ENCODE assay signal across 10 cellular contexts in genomic region chr6:157825243-157825904, GRCh38. TPM values are rescaled to one million over a fixed set of nuclear protein-coding genes. Genes with fewer than 3 reads are reported as not detected.
DNase-seq lines count a peak whose midpoint lies in the region; ATAC-seq and TF ChIP-seq lines count a peak whose summit lies in the region.
"Had no signal": no experiment of that assay in that cellular context is flagged by ENCODE, and none has a peak within 500 bp of the region (broad histone marks: within the 10 kb centered on the region; RNA-seq: fewer than 3 reads in every experiment).

No MANE protein-coding gene starts in this region.

- H2BK120ac ChIP-seq in mesenchymal stem cell (ENCODE audit: low read depth, low read length): no peak overlapping the region

- H3K14ac ChIP-seq in mesenchymal stem cell (ENCODE audit: low read length in 2 of 2): no peak overlapping the region

- DNase-seq in CD4-positive, alpha-beta memory T cell: no peak
- DNase-seq in LNCaP clone FGC (ENCODE audit: low read depth) (no peak), breast epithelium (ENCODE audit: low spot score in 2 of 2) (no peak), mesenchymal stem cell (peak; percentile 54)
- no peak for DNase-seq in stimulated activated CD4-positive, alpha-beta T cell treated with anti-CD3 and anti-CD28 coated beads, Interleukin-15, amount 100 ng/mL, for 24 hours
- DNase-seq: mesendoderm; stimulated activated CD4-positive, alpha-beta T cell treated with anti-CD3 and anti-CD28 coated beads, Interleukin-4, amount 100 ng/mL, for 24 hours had no signal

- H3K9me3 ChIP-seq in CD4-positive, alpha-beta memory T cell (ENCODE audit: control insufficient read depth in 1 of 2, low read length in 2 of 2): no peaks in the 10 kb centered on the region
- H3K9me3 ChIP-seq in breast epithelium (no peaks in the 10 kb centered on the region), mesenchymal stem cell (ENCODE audit: control insufficient read depth, low read length) (no peaks in the 10 kb centered on the region)

- H2AK5ac ChIP-seq in mesenchymal stem cell (ENCODE audit: low read length, severe bottlenecking): peak overlapping the region; percentile 35

- no peak overlapping the region for H2BK12ac ChIP-seq in mesenchymal stem cell (ENCODE audit: low read length in 2 of 2)

- H3K36me3 ChIP-seq in CD4-positive, alpha-beta memory T cell (ENCODE audit: insufficient read depth, low read length): no peaks in the 10 kb centered on the region
- H3K36me3 ChIP-seq in breast epithelium (no peaks in the 10 kb centered on the region), mesenchymal stem cell (ENCODE audit: control insufficient read depth in 1 of 2, insufficient read depth in 2 of 2, low read depth in 1 of 2, low read length in 2 of 2) (peaks cover 0 to 20% of the 10 kb centered on the region in 2 experiments)

- POLR2A ChIA-PET in CD4-positive, alpha-beta memory T cell (lab: Charles Lee; ENCODE audit: partially characterized antibody): no interaction called here

- H3K27me3 ChIP-seq in CD4-positive, alpha-beta memory T cell (ENCODE audit: insufficient read depth, low read length): no peaks in the 10 kb centered on the region
- H3K27me3 ChIP-seq in breast epithelium (no peaks in the 10 kb centered on the region), mesenchymal stem cell (ENCODE audit: control insufficient read depth in 1 of 2, insufficient read depth in 1 of 2, low read length in 2 of 2) (no peaks in the 10 kb centered on the region)

- no peak overlapping the region for H2BK5ac ChIP-seq in mesenchymal stem cell (ENCODE audit: low read depth, low read length, poor library complexity, severe bottlenecking)

- H3K27ac Mint-ChIP-seq in CD4-positive, alpha-beta memory T cell: peak overlapping the region; percentile 47 to 98 (median 66)

- peak overlapping the region; percentile 34 for H3K4me2 ChIP-seq in mesenchymal stem cell (ENCODE audit: low read length, poor library complexity, severe bottlenecking)

- TF ChIP-seq POLR2A in breast epithelium (IDR thresholded peaks at IDR 0.05): no peak

- no peak overlapping the region for H3K4ac ChIP-seq in mesenchymal stem cell (ENCODE audit: low read depth in 1 of 2, low read length in 2 of 2)

- H2BK15ac ChIP-seq in mesenchymal stem cell (ENCODE audit: low read depth, poor library complexity, severe bottlenecking): no peak overlapping the region

- H4K8ac ChIP-seq in mesenchymal stem cell (ENCODE audit: low read length): no peak overlapping the region

- peak overlapping the region; percentile 98 for H3K9ac ChIP-seq in mesenchymal stem cell (ENCODE audit: low read length)

- peaks cover 1% of the 10 kb centered on the region for H3K79me1 ChIP-seq in mesenchymal stem cell (replicated peaks; ENCODE audit: low read length, poor library complexity, severe bottlenecking)

- H3K4me1 ChIP-seq in CD4-positive, alpha-beta memory T cell (ENCODE audit: insufficient read depth, low read length): peaks cover 25% of the 10 kb centered on the region
- H3K4me1 ChIP-seq in breast epithelium (peaks cover 0 to 5% of the 10 kb centered on the region in 2 donors), mesenchymal stem cell (ENCODE audit: control insufficient read depth, insufficient read depth, low read depth, low read length) (peaks cover 12% of the 10 kb centered on the region)

- H3K23ac ChIP-seq in mesenchymal stem cell (ENCODE audit: low read length in 2 of 2): no peak overlapping the region

- 41% methylated on average over 9 of the region's 10 CpGs for WGBS in mesenchymal stem cell

- CTCF ChIA-PET in CD4-positive, alpha-beta memory T cell (lab: Charles Lee; ENCODE audit: partially characterized antibody): no interaction called here

- ATAC-seq in HG02981 (IDR thresholded peaks at IDR 0.05; ENCODE audit: unreplicated experiment): no peak
- ATAC-seq in HG02588 (IDR thresholded peaks at IDR 0.05; ENCODE audit: unreplicated experiment): no peak
- no peak for ATAC-seq in GM19452 (IDR thresholded peaks at IDR 0.05; ENCODE audit: unreplicated experiment)

- H4K91ac ChIP-seq in mesenchymal stem cell (ENCODE audit: low read length): no peak overlapping the region

- peak overlapping the region; percentile 39 to 99 (median 96) for H3K4me3 Mint-ChIP-seq in CD4-positive, alpha-beta memory T cell

- H3K27me3 Mint-ChIP-seq in CD4-positive, alpha-beta memory T cell: peaks cover 0 to 1% of the 10 kb centered on the region in 2 donors

- H2AFZ ChIP-seq in mesenchymal stem cell (ENCODE audit: low read depth, low read length): no peak overlapping the region

- intact Hi-C loops in CD4-positive, alpha-beta memory T cell (cut with micrococcal nuclease): no loop called here
- intact Hi-C loops in breast epithelium (cut with DNase I; ENCODE audit: low total_unique reads): no loop called here

- H3K9me3 Mint-ChIP-seq in CD4-positive, alpha-beta memory T cell: no peaks in the 10 kb centered on the region

- H3K4me1 Mint-ChIP-seq in CD4-positive, alpha-beta memory T cell: peaks cover 27 to 51% (median 37%) of the 10 kb centered on the region in 4 donors

- H3K4me3 ChIP-seq in CD4-positive, alpha-beta memory T cell (ENCODE audit: low read length in 2 of 2): no peak overlapping the region
- H3K4me3 ChIP-seq in LNCaP clone FGC (ENCODE audit: low read depth, low read length): peak overlapping the region; percentile 83; the same call in 1 of the 2 replicates
- peak overlapping the region in 2 of 3 donors; percentile 67 to 99 for H3K4me3 ChIP-seq in breast epithelium
- H3K4me3 ChIP-seq in mesenchymal stem cell (ENCODE audit: insufficient read depth in 1 of 2, low read depth in 1 of 2, low read length in 2 of 2): peak overlapping the region in 1 of 2 experiments; percentile 93

- H3K18ac ChIP-seq in mesenchymal stem cell (ENCODE audit: low read depth in 1 of 2, low read length in 2 of 2): peak overlapping the region in 1 of 2 experiments; percentile 8

- TF ChIP-seq CTCF in LNCaP clone FGC (IDR thresholded peaks at IDR 0.05; ENCODE audit: control insufficient read depth, extremely low read depth, insufficient read depth) (no peak), breast epithelium (IDR thresholded peaks at IDR 0.05) (no peak)

- H3K27ac ChIP-seq in CD4-positive, alpha-beta memory T cell (ENCODE audit: low read depth, low read length): no peak overlapping the region
- H3K27ac ChIP-seq in breast epithelium (peak overlapping the region; percentile 91 to 100), mesenchymal stem cell (ENCODE audit: low read length, poor library complexity, severe bottlenecking) (no peak overlapping the region)

- H3K36me3 Mint-ChIP-seq in CD4-positive, alpha-beta memory T cell: peaks cover 5 to 8% of the 10 kb centered on the region in 2 donors

RNA-seq across cellular contexts. Expression of gene SNX9, which starts 2.3 kb away (rescaled TPM):
- total RNA-seq in CD4-positive, alpha-beta memory T cell: 10 to 100 TPM; 21.5 to 21.9 TPM
- polyA plus RNA-seq in CD4-positive, alpha-beta memory T cell: 10 to 100 TPM; 12.9 to 19.4 TPM
- 10 to 100 TPM; 61.6 to 83.2 (median 75.7) TPM for total RNA-seq in breast epithelium
- polyA plus RNA-seq in mesenchymal stem cell (2013, experiment 1 of 2): 40.4 TPM
- polyA plus RNA-seq in mesenchymal stem cell (2013, experiment 2 of 2): 41.1 TPM

Comparison
In these comparisons a context has a peak if more than half of its experiments do, and no peak if none do; other contexts are left out.
1. H3K27ac ChIP-seq: peak in breast epithelium (2 of 2); none in CD4-positive, alpha-beta memory T cell (single experiment) and mesenchymal stem cell (single experiment).
2. H3K4me3 ChIP-seq: peak in LNCaP clone FGC (single experiment) and breast epithelium (2 of 3); none in CD4-positive, alpha-beta memory T cell (0 of 2).